In the genomic region with DNA sequence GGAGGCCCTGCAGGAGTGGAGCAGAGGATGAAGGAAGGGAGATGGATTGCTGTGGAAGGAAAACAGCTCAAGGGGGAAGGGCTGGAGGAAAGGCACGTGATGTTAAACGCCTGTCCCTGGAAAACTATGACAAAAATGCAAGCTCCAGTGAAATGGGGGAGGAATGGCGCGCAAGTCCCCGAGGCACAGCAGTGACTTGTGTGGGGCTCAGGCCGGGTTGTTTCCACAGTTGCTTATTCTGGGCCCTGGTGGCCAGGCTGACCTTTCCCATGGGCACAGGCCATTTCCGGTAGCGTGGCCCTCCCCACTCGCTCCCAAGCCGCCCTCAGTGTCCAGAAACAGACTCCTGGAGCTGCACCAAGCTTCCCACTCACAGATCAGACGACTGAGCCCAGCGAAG, we compare ENCODE assay signal across 18 cellular contexts.
DNase-seq lines count a peak whose midpoint lies in the region; ATAC-seq and TF ChIP-seq lines count a peak whose summit lies in the region.
"Had no signal": no experiment of that assay in that cellular context is flagged by ENCODE, and none has a peak within 500 bp of the region (broad histone marks: within the 10 kb centered on the region; RNA-seq: fewer than 3 reads in every experiment).

No MANE protein-coding gene starts in this region.

- no peak overlapping the region for H3K9ac ChIP-seq in mesendoderm (ENCODE audit: low read length)
- H3K9ac ChIP-seq: KMS-11 had no signal

- H3K79me1 ChIP-seq in mesendoderm (ENCODE audit: low read length), result no peaks in the 10 kb centered on the region

- H3K4me3 ChIP-seq in esophagus muscularis mucosa (no peak overlapping the region), mesendoderm (ENCODE audit: low read length) (no peak overlapping the region), uterus (no peak overlapping the region)
- H3K4me3 ChIP-seq: PC-9 had no signal

- TF ChIP-seq CTCF in esophagus muscularis mucosa (IDR thresholded peaks at IDR 0.05), result no peak
- TF ChIP-seq CTCF in uterus (IDR thresholded peaks at IDR 0.05), result no peak

- no peak overlapping the region for H3K18ac ChIP-seq in mesendoderm (ENCODE audit: low read length)

- no peak for TF ChIP-seq EP300 in esophagus muscularis mucosa (IDR thresholded peaks at IDR 0.05)

- peaks cover 7 to 31% (median 25%) of the 10 kb centered on the region in 4 donors for H3K4me1 ChIP-seq in esophagus muscularis mucosa
- H3K4me1 ChIP-seq in mesendoderm (ENCODE audit: control insufficient read depth, low read depth, low read length), result no peaks in the 10 kb centered on the region
- peaks cover 0 to 11% of the 10 kb centered on the region in 2 donors for H3K4me1 ChIP-seq in uterus

- no peaks in the 10 kb centered on the region for H3K9me3 ChIP-seq in esophagus muscularis mucosa
- no peaks in the 10 kb centered on the region for H3K9me3 ChIP-seq in uterus

- no peak overlapping the region for H3K56ac ChIP-seq in mesendoderm (ENCODE audit: low read length)

- H3K27ac ChIP-seq in esophagus muscularis mucosa (replicated peaks in 1 of 4) (peak overlapping the region in 3 of 4 donors; percentile 30 to 36 (median 34)), mesendoderm (ENCODE audit: low read depth, low read length) (no peak overlapping the region), uterus (peak overlapping the region; percentile 13 to 58)
- H3K27ac ChIP-seq: KMS-11, PC-9 had no signal

- 64% methylated on average over 12 of the region's 12 CpGs for WGBS in esophagus muscularis mucosa
- WGBS in mesendoderm (ENCODE audit: extremely low coverage, insufficient coverage, low lambda C conversion rate), result no CpG with 5 or more reads among the region's 12 CpGs

- DNase-seq in activated naive CD4-positive, alpha-beta T cell treated with anti-CD3 and anti-CD28 coated beads, Interleukin-2, amount 50 U/mL, for 72 hours (ENCODE audit: low spot score in 2 of 2), result no peak
- no peak for DNase-seq in activated naive CD4-positive, alpha-beta T cell (lab: John Stamatoyannopoulos, UW)
- DNase-seq in esophagus muscularis mucosa (ENCODE audit: extremely low spot score) (no peak), mesendoderm (peak; percentile 40), uterus (no peak), T-helper 2 cell (no peak), iPS-NIHi11 (ENCODE audit: low spot score) (no peak), NCI-H524 treated with DMSO at 0.1 percent for 48 hours (lab: John Stamatoyannopoulos, UW) (no peak)
- DNase-seq: activated B cell treated with CpG ODN at 0.5 μM for 24 hours; activated CD8-positive, alpha-beta memory T cell treated with anti-CD3 and anti-CD28 coated beads, Interleukin-2, amount 50 U/mL, for 4 hours; activated naive CD8-positive, alpha-beta T cell treated with anti-CD3 and anti-CD28 coated beads, Interleukin-2, amount 50 U/mL, for 24 hours; cortex of kidney; H7; NCI-H1417; NCI-H446; PC-9; stimulated activated CD4-positive, alpha-beta T cell treated with anti-CD3 and anti-CD28 coated beads, Interleukin-4, amount 100 ng/mL, for 1 hour had no signal

- no peak for ATAC-seq in activated naive CD4-positive, alpha-beta T cell treated with anti-CD3 and anti-CD28 coated beads, Interleukin-2, amount 50 U/mL, for 72 hours
- ATAC-seq: activated naive CD8-positive, alpha-beta T cell treated with anti-CD3 and anti-CD28 coated beads, Interleukin-2, amount 50 U/mL, for 24 hours had no signal

- H3K36me3 Mint-ChIP-seq in activated naive CD4-positive, alpha-beta T cell treated with anti-CD3 and anti-CD28 coated beads, Interleukin-2, amount 50 U/mL, for 72 hours, result peaks cover 37 to 80% of the 10 kb centered on the region in 2 donors

- no peak overlapping the region for H2BK120ac ChIP-seq in mesendoderm (ENCODE audit: low read depth, low read length)

- no peak overlapping the region for H3K23ac ChIP-seq in mesendoderm (ENCODE audit: low read length)

- H2BK5ac ChIP-seq in mesendoderm (ENCODE audit: low read length), result no peak overlapping the region

- H3K27ac Mint-ChIP-seq in activated naive CD4-positive, alpha-beta T cell treated with anti-CD3 and anti-CD28 coated beads, Interleukin-2, amount 50 U/mL, for 72 hours, result peak overlapping the region; percentile 80 to 87

- H3K9me3 Mint-ChIP-seq in activated naive CD4-positive, alpha-beta T cell treated with anti-CD3 and anti-CD28 coated beads, Interleukin-2, amount 50 U/mL, for 72 hours, result peaks cover 18 to 24% of the 10 kb centered on the region in 2 donors

- H2AK5ac ChIP-seq in mesendoderm (ENCODE audit: low read length), result no peak overlapping the region

- H3K27me3 ChIP-seq in esophagus muscularis mucosa (no peaks in the 10 kb centered on the region), mesendoderm (ENCODE audit: insufficient read depth, low read length, poor library complexity) (no peaks in the 10 kb centered on the region), uterus (no peaks in the 10 kb centered on the region)

- H3K79me2 ChIP-seq in mesendoderm (ENCODE audit: control insufficient read depth, insufficient read depth, low read length), result no peaks in the 10 kb centered on the region

- no peak overlapping the region for H4K5ac ChIP-seq in mesendoderm (ENCODE audit: low read length)

- no peak overlapping the region for H2BK15ac ChIP-seq in mesendoderm (replicated peaks; ENCODE audit: low read depth)

- peaks cover 0 to 15% (median 7%) of the 10 kb centered on the region in 4 donors for H3K36me3 ChIP-seq in esophagus muscularis mucosa
- peaks cover 3% of the 10 kb centered on the region for H3K36me3 ChIP-seq in mesendoderm (ENCODE audit: control insufficient read depth, insufficient read depth, low read length)
- no peaks in the 10 kb centered on the region for H3K36me3 ChIP-seq in uterus

- no peak overlapping the region for H4K8ac ChIP-seq in mesendoderm (ENCODE audit: low read depth, low read length)

- H3K4me2 ChIP-seq in mesendoderm (ENCODE audit: low read length), result no peak overlapping the region
- H3K4me2 ChIP-seq: KMS-11, PC-9 had no signal

- no peak overlapping the region for H3K4ac ChIP-seq in mesendoderm (ENCODE audit: low read depth, low read length)

- intact Hi-C loops in esophagus muscularis mucosa (cut with DNase I), result no loop called here
- intact Hi-C loops in uterus (cut with DNase I; ENCODE audit: low total_unique reads), result no loop called here

- TF ChIP-seq POLR2A in esophagus muscularis mucosa (IDR thresholded peaks at IDR 0.05; ENCODE audit: low read depth), result no peak
- TF ChIP-seq POLR2A in uterus (IDR thresholded peaks at IDR 0.05), result no peak
